Comparison of ENCODE assay signal across 11 cellular contexts in genomic region chr3:149376728-149377407, GRCh38. TPM values are rescaled to one million over a fixed set of nuclear protein-coding genes. Genes with fewer than 3 reads are reported as not detected.
A peak's percentile ranks its signal among the peaks of the same experiment; 100 is the strongest.
DNase-seq lines count a peak whose midpoint lies in the region; ATAC-seq, FAIRE-seq and TF ChIP-seq lines count a peak whose summit lies in the region.
"Had no signal": no experiment of that assay in that cellular context is flagged by ENCODE, and none has a peak within 500 bp of the region (broad histone marks: within the 10 kb centered on the region; RNA-seq: fewer than 3 reads in every experiment).

No MANE protein-coding gene starts in this region.

- intact Hi-C loops in colonic mucosa (cut with DNase I): no loop called here
- intact Hi-C loops in HepG2 (cut with micrococcal nuclease; ENCODE audit: unreplicated experiment): loop anchor here (1.0 to 2.0 kb wide), 3 partner anchors 8 to 20 kb away; no protein-coding TSS in a partner anchor
- intact Hi-C loops in tibial artery (cut with DNase I; ENCODE audit: low total_unique reads): no loop called here

- FAIRE-seq in HepG2 (lab: Jason Lieb, UNC): no peak

- DNase-seq in NCI-H2081 (lab: John Stamatoyannopoulos, UW) (peak; percentile 78 to 89), colonic mucosa (no peak), HepG2 (ENCODE audit: low spot score) (no peak), tibial artery (no peak), NCI-H1436 treated with DMSO at 0.1 percent for 48 hours (lab: John Stamatoyannopoulos, UW) (no peak), endothelial cell (ENCODE audit: low spot score) (no peak), SIG-M5 (lab: John Stamatoyannopoulos, UW) (no peak)
- DNase-seq in activated CD4-positive, CD25-positive, alpha-beta regulatory T cell (lab: John Stamatoyannopoulos, UW): no peak
- DNase-seq: activated B cell treated with CpG ODN at 0.5 μM for 24 hours; effector memory CD4-positive, alpha-beta T cell had no signal

- H3K4me1 ChIP-seq in colonic mucosa: peaks cover 7% of the 10 kb centered on the region
- peaks cover 61% of the 10 kb centered on the region for H3K4me1 ChIP-seq in HepG2 (ENCODE audit: insufficient read depth, low read length)
- peaks cover 0 to 66% (median 16%) of the 10 kb centered on the region in 4 donors for H3K4me1 ChIP-seq in tibial artery

- TF ChIP-seq RAD21 in HepG2 (CRISPR knock-in tag; IDR thresholded peaks at IDR 0.05): no peak

- no peak overlapping the region for H2AFZ ChIP-seq in HepG2 (ENCODE audit: low read length)

- H3K4me3 ChIP-seq in colonic mucosa (peak overlapping the region; percentile 17), HepG2 (replicated peaks in 1 of 3; ENCODE audit: insufficient read depth in 1 of 3, low read depth in 2 of 3, low read length in 3 of 3) (peak overlapping the region; percentile 78 to 97 (median 82)), tibial artery (peak overlapping the region; percentile 51 to 59)

- peak overlapping the region; percentile 86 for H3K27ac ChIP-seq in colonic mucosa
- H3K27ac ChIP-seq in HepG2 (ENCODE audit: extremely low read length, insufficient read depth, low read length): peak overlapping the region; percentile 92
- peak overlapping the region; percentile 71 to 75 for H3K27ac ChIP-seq in tibial artery

- no peak overlapping the region for H3K4me3 Mint-ChIP-seq in endothelial cell (ENCODE audit: unreplicated experiment)
- H3K4me3 Mint-ChIP-seq: activated B cell treated with CpG ODN at 0.5 μM for 24 hours had no signal

- CTCF ChIA-PET in HepG2 (lab: Yijun Ruan, JAX; ENCODE audit: low intra/inter-chr PET ratio, low total read pairs): no interaction called here

- POLR2A ChIA-PET in HepG2 (lab: Yijun Ruan, JAX): interaction anchor here (1.1 to 10.4 kb wide), 8 partner anchors 10 to 152 kb away, joined by 3 to 265 read pairs (median 14); no protein-coding TSS in a partner anchor

- peak in 1 of 2 experiments; percentile 47; a peak in 1 of 4 replicates for TF ChIP-seq POLR2A in HepG2 (IDR thresholded peaks at IDR 0.05; ENCODE audit: insufficient read depth in 1 of 2, low read depth in 2 of 2, low read length in 2 of 2)

- H3K79me2 ChIP-seq in HepG2 (ENCODE audit: insufficient read depth, low read length): peaks cover 76% of the 10 kb centered on the region

- peak overlapping the region; percentile 96 for H3K4me2 ChIP-seq in HepG2 (ENCODE audit: low read depth, low read length)

- no peak for TF ChIP-seq EP300 in HepG2 (IDR thresholded peaks at IDR 0.05; ENCODE audit: low read depth in 2 of 2, low read length in 2 of 2)
- TF ChIP-seq EP300 in HepG2 (CRISPR knock-in tag; IDR thresholded peaks at IDR 0.05; ENCODE audit: borderline replicate concordance): no peak

- H3K27me3 Mint-ChIP-seq in endothelial cell (ENCODE audit: unreplicated experiment): peaks cover 3% of the 10 kb centered on the region

- H3K9me3 Mint-ChIP-seq in endothelial cell (ENCODE audit: unreplicated experiment): peaks cover 8% of the 10 kb centered on the region
- H3K9me3 Mint-ChIP-seq: activated B cell treated with CpG ODN at 0.5 μM for 24 hours had no signal

- in situ Hi-C loops in HepG2 (cut with HindIII; ENCODE audit: extremely low pct_ligation_motif_present, low pct_unique_long_range_greater_than_20kb): no loop called here

- TSS peak; percentile 64 for BruUV-seq in HepG2 (replicated peaks; lab: Mats Ljungman, UMichigan)

- H3K9me3 ChIP-seq in colonic mucosa (no peaks in the 10 kb centered on the region), HepG2 (ENCODE audit: low read length) (no peaks in the 10 kb centered on the region), tibial artery (no peaks in the 10 kb centered on the region)

- H3K27ac Mint-ChIP-seq in endothelial cell (ENCODE audit: unreplicated experiment): no peak overlapping the region
- H3K27ac Mint-ChIP-seq: activated B cell treated with CpG ODN at 0.5 μM for 24 hours had no signal

- H4K20me1 ChIP-seq in HepG2 (ENCODE audit: insufficient read depth, low read length): peaks cover 11% of the 10 kb centered on the region; the same call in 1 of the 2 replicates

- H3K27me3 ChIP-seq in colonic mucosa: no peaks in the 10 kb centered on the region
- H3K27me3 ChIP-seq in HepG2 (ENCODE audit: control insufficient read depth in 1 of 2, insufficient read depth in 2 of 2, low read length in 2 of 2): peaks cover 0 to 3% of the 10 kb centered on the region in 2 experiments; a peak in 1 of 5 replicates
- no peaks in the 10 kb centered on the region for H3K27me3 ChIP-seq in tibial artery

- H3K9ac ChIP-seq in colonic mucosa (ENCODE audit: low read depth in 2 of 2, low read length in 2 of 2): peak overlapping the region in 1 of 2 donors; percentile 4
- H3K9ac ChIP-seq in HepG2 (ENCODE audit: insufficient read depth, low read depth, low read length): peak overlapping the region; percentile 99

- H3K4me1 Mint-ChIP-seq in endothelial cell (ENCODE audit: unreplicated experiment): peaks cover 50% of the 10 kb centered on the region
- H3K4me1 Mint-ChIP-seq: activated B cell treated with CpG ODN at 0.5 μM for 24 hours had no signal

- H3K36me3 ChIP-seq in colonic mucosa: no peaks in the 10 kb centered on the region
- H3K36me3 ChIP-seq in HepG2 (replicated peaks in 1 of 2; ENCODE audit: control insufficient read depth in 1 of 2, insufficient read depth in 2 of 2, low read length in 2 of 2): peaks cover 8 to 35% of the 10 kb centered on the region in 2 experiments
- peaks cover 6 to 19% (median 12%) of the 10 kb centered on the region in 3 donors for H3K36me3 ChIP-seq in tibial artery

- WGBS in HepG2 (ENCODE audit: low lambda C conversion rate): 2% methylated on average over 8 of the region's 8 CpGs

- no peak for ATAC-seq in HepG2
- ATAC-seq: HCT116 had no signal

- peaks cover 15% of the 10 kb centered on the region for H3K36me3 Mint-ChIP-seq in endothelial cell (ENCODE audit: low read depth, unreplicated experiment)

- TF ChIP-seq CTCF in colonic mucosa (IDR thresholded peaks at IDR 0.05): no peak
- no peak for TF ChIP-seq CTCF in HepG2 (CRISPR knock-in tag; IDR thresholded peaks at IDR 0.05)
- no peak for TF ChIP-seq CTCF in tibial artery (IDR thresholded peaks at IDR 0.05)
- TF ChIP-seq CTCF in endothelial cell (IDR thresholded peaks at IDR 0.05; ENCODE audit: unreplicated experiment): no peak

TF ChIP-seq in HepG2, 621 proteins besides CTCF, POLR2A, EP300 and RAD21 (continues in another document):
- TF ChIP-seq POLR2AphosphoS2 (IDR thresholded peaks at IDR 0.05; ENCODE audit: low read depth, low read length) (no peak), FOXK1 (CRISPR knock-in tag; IDR thresholded peaks at IDR 0.05; ENCODE audit: borderline replicate concordance, low read depth) (no peak)

RNA-seq across cellular contexts. Expression of gene TM4SF1, which starts 0.6 kb away (rescaled TPM):
- total RNA-seq in colonic mucosa: 10 to 100 TPM; 30.8 to 48.7 TPM
- 226 and 431 TPM in 2 replicates for total RNA-seq in HepG2 (2016; rRNA removed; fragmentation: Illumina TruSeq; extraction: Trizol)
- 208 and 219 TPM in 2 replicates for total RNA-seq in HepG2 (2016; cell fraction: cytosol; rRNA removed; fragmentation: Illumina TruSeq; extraction: Trizol; ENCODE audit: low read depth)
- total RNA-seq in HepG2 (2016; cell fraction: insoluble cytoplasmic fraction; rRNA removed; fragmentation: Illumina TruSeq; extraction: Trizol): 231 and 434 TPM in 2 replicates
- total RNA-seq in HepG2 (2016; cell fraction: membrane; rRNA removed; fragmentation: Illumina TruSeq; extraction: Trizol): 245 and 253 TPM in 2 replicates
- 420 and 443 TPM in 2 replicates for total RNA-seq in HepG2 (2016; cell fraction: nucleus; rRNA removed; fragmentation: Illumina TruSeq; extraction: Trizol)
- 1,198 and 1,359 TPM in 2 replicates for polyA plus RNA-seq in HepG2 (2011; rRNA removed)
- 1,424 and 1,669 TPM in 2 replicates for polyA plus RNA-seq in HepG2 (2011; cell fraction: cytosol; rRNA removed)
- polyA plus RNA-seq in HepG2 (2011; cell fraction: nucleus; rRNA removed): 327 and 438 TPM in 2 replicates
- 451 and 486 TPM in 2 replicates for polyA plus RNA-seq in HepG2 (2012)
- polyA plus RNA-seq in HepG2 (2016; cell fraction: cytosol; fragmentation: Illumina TruSeq; extraction: Trizol; ENCODE audit: low read depth): 115 and 136 TPM in 2 replicates
- 218 and 233 TPM in 2 replicates for polyA plus RNA-seq in HepG2 (2016; cell fraction: insoluble cytoplasmic fraction; fragmentation: Illumina TruSeq; extraction: Trizol; ENCODE audit: low read depth)
- 148 and 158 TPM in 2 replicates for polyA plus RNA-seq in HepG2 (2016; cell fraction: membrane; fragmentation: Illumina TruSeq; extraction: Trizol; ENCODE audit: low read depth)
- 564 and 601 TPM in 2 replicates for polyA plus RNA-seq in HepG2 (2016; cell fraction: nucleus; fragmentation: Illumina TruSeq; extraction: Trizol; ENCODE audit: insufficient read depth, low read depth)
- 1,057 and 2,299 TPM in 2 replicates for polyA minus RNA-seq in HepG2 (2011; rRNA and poly(A)+ RNA removed; ENCODE audit: low replicate concordance)
- polyA minus RNA-seq in HepG2 (2011; cell fraction: cytosol; rRNA and poly(A)+ RNA removed): 560 and 611 TPM in 2 replicates
- 379 and 448 TPM in 2 replicates for polyA minus RNA-seq in HepG2 (2011; cell fraction: nucleus; rRNA and poly(A)+ RNA removed)
- 0.97 TPM for total RNA-seq in endothelial cell (ENCODE audit: unreplicated experiment)
- total RNA-seq: activated B cell treated with CpG ODN at 0.5 μM for 24 hours had no signal

RNA-seq across cellular contexts. Expression of gene TM4SF18, which starts 43.4 kb away (rescaled TPM):
- total RNA-seq in colonic mucosa (1 to 10 TPM in 1 of 2 donors, under 1 TPM in 1; 0.72 to 2.1 TPM), HepG2 (2016; rRNA removed; fragmentation: Illumina TruSeq; extraction: Trizol) (not detected in 2 replicates), endothelial cell (ENCODE audit: unreplicated experiment) (57.4 TPM)
- total RNA-seq in HepG2 (2016; cell fraction: cytosol; rRNA removed; fragmentation: Illumina TruSeq; extraction: Trizol; ENCODE audit: low read depth): not detected in 2 replicates
- not detected in 2 replicates for total RNA-seq in HepG2 (2016; cell fraction: insoluble cytoplasmic fraction; rRNA removed; fragmentation: Illumina TruSeq; extraction: Trizol)
- not detected in 2 replicates for total RNA-seq in HepG2 (2016; cell fraction: membrane; rRNA removed; fragmentation: Illumina TruSeq; extraction: Trizol)
- not detected in 2 replicates for total RNA-seq in HepG2 (2016; cell fraction: nucleus; rRNA removed; fragmentation: Illumina TruSeq; extraction: Trizol)
- 0.15 and 0.25 TPM in 2 replicates for polyA plus RNA-seq in HepG2 (2011; rRNA removed)
- 0.03 and 0.11 TPM in 2 replicates for polyA plus RNA-seq in HepG2 (2011; cell fraction: cytosol; rRNA removed)
- not detected in 2 replicates for polyA plus RNA-seq in HepG2 (2011; cell fraction: nucleus; rRNA removed)
- polyA plus RNA-seq in HepG2 (2012): 0.08 TPM in 1 of 2 replicates, not detected in the other
- not detected in 2 replicates for polyA plus RNA-seq in HepG2 (2016; cell fraction: cytosol; fragmentation: Illumina TruSeq; extraction: Trizol; ENCODE audit: low read depth)
- not detected in 2 replicates for polyA plus RNA-seq in HepG2 (2016; cell fraction: insoluble cytoplasmic fraction; fragmentation: Illumina TruSeq; extraction: Trizol; ENCODE audit: low read depth)
- not detected in 2 replicates for polyA plus RNA-seq in HepG2 (2016; cell fraction: membrane; fragmentation: Illumina TruSeq; extraction: Trizol; ENCODE audit: low read depth)
- polyA plus RNA-seq in HepG2 (2016; cell fraction: nucleus; fragmentation: Illumina TruSeq; extraction: Trizol; ENCODE audit: insufficient read depth, low read depth): not detected in 2 replicates
- polyA minus RNA-seq in HepG2 (2011; rRNA and poly(A)+ RNA removed; ENCODE audit: low replicate concordance): not detected in 2 replicates
- not detected in 2 replicates for polyA minus RNA-seq in HepG2 (2011; cell fraction: cytosol; rRNA and poly(A)+ RNA removed)
- polyA minus RNA-seq in HepG2 (2011; cell fraction: nucleus; rRNA and poly(A)+ RNA removed): not detected in 2 replicates
- total RNA-seq: activated B cell treated with CpG ODN at 0.5 μM for 24 hours had no signal

Comparison
In these comparisons a context has a peak if more than half of its experiments do, and no peak if none do; other contexts are left out.
1. DNase-seq: peak in NCI-H2081 (2 of 2); none in colonic mucosa (single experiment), HepG2 (single experiment), tibial artery (0 of 2), NCI-H1436 treated with DMSO at 0.1 percent for 48 hours (single experiment), endothelial cell (single experiment), SIG-M5 (single experiment) and activated CD4-positive, CD25-positive, alpha-beta regulatory T cell (0 of 4).
2. H3K4me3 ChIP-seq: peak in every context shown above with its lines; median percentile 82 in HepG2; 55 in tibial artery; 17 in colonic mucosa.
3. RNA of gene TM4SF1, which starts 0.6 kb away (total RNA-seq): 208 to 443 TPM in HepG2 and 30.8 to 48.7 TPM in colonic mucosa; 0.97 TPM in endothelial cell (single experiment); every median in the first group is over 10 times any median in the second.
4. RNA of gene TM4SF18, which starts 43.4 kb away (total RNA-seq): 57.4 TPM in endothelial cell (single experiment); 0.72 to 2.1 TPM in colonic mucosa and not detected in HepG2; every median in the first group is over 10 times any median in the second.
5. Peak in every context shown above with its lines, with median percentiles within 50 percentile points of each other: H3K27ac ChIP-seq.